Comparison of ENCODE assay signal across 1 cellular context in genomic region chr17:17445296-17445924, GRCh38.
A peak's percentile ranks its signal among the peaks of the same experiment; 100 is the strongest.
TF ChIP-seq lines count a peak whose summit lies in the region.

No MANE protein-coding gene starts in this region.

TF ChIP-seq in HepG2, 621 proteins besides CTCF, POLR2A, EP300 and RAD21 (continued from another document):
- TF ChIP-seq, protein P1, sequence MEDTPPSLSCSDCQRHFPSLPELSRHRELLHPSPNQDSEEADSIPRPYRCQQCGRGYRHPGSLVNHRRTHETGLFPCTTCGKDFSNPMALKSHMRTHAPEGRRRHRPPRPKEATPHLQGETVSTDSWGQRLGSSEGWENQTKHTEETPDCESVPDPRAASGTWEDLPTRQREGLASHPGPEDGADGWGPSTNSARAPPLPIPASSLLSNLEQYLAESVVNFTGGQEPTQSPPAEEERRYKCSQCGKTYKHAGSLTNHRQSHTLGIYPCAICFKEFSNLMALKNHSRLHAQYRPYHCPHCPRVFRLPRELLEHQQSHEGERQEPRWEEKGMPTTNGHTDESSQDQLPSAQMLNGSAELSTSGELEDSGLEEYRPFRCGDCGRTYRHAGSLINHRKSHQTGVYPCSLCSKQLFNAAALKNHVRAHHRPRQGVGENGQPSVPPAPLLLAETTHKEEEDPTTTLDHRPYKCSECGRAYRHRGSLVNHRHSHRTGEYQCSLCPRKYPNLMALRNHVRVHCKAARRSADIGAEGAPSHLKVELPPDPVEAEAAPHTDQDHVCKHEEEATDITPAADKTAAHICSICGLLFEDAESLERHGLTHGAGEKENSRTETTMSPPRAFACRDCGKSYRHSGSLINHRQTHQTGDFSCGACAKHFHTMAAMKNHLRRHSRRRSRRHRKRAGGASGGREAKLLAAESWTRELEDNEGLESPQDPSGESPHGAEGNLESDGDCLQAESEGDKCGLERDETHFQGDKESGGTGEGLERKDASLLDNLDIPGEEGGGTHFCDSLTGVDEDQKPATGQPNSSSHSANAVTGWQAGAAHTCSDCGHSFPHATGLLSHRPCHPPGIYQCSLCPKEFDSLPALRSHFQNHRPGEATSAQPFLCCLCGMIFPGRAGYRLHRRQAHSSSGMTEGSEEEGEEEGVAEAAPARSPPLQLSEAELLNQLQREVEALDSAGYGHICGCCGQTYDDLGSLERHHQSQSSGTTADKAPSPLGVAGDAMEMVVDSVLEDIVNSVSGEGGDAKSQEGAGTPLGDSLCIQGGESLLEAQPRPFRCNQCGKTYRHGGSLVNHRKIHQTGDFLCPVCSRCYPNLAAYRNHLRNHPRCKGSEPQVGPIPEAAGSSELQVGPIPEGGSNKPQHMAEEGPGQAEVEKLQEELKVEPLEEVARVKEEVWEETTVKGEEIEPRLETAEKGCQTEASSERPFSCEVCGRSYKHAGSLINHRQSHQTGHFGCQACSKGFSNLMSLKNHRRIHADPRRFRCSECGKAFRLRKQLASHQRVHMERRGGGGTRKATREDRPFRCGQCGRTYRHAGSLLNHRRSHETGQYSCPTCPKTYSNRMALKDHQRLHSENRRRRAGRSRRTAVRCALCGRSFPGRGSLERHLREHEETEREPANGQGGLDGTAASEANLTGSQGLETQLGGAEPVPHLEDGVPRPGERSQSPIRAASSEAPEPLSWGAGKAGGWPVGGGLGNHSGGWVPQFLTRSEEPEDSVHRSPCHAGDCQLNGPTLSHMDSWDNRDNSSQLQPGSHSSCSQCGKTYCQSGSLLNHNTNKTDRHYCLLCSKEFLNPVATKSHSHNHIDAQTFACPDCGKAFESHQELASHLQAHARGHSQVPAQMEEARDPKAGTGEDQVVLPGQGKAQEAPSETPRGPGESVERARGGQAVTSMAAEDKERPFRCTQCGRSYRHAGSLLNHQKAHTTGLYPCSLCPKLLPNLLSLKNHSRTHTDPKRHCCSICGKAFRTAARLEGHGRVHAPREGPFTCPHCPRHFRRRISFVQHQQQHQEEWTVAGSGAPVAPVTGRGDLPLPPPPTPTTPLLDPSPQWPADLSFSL (CRISPR knock-in tag; IDR thresholded peaks at IDR 0.05) = no peak
- TF ChIP-seq ZNF530 (CRISPR knock-in tag; IDR thresholded peaks at IDR 0.05; ENCODE audit: low read depth) (no peak), ZNF800 (CRISPR knock-in tag; IDR thresholded peaks at IDR 0.05) (no peak), BRD4 (CRISPR knock-in tag; IDR thresholded peaks at IDR 0.05) (no peak), PCBP1 (IDR thresholded peaks at IDR 0.05; ENCODE audit: borderline replicate concordance, low read depth, low read length) (no peak), ZNF558 (CRISPR knock-in tag; IDR thresholded peaks at IDR 0.05; ENCODE audit: borderline replicate concordance) (no peak), ZNF569 (CRISPR knock-in tag; IDR thresholded peaks at IDR 0.05; ENCODE audit: borderline replicate concordance) (no peak), GATAD2A (CRISPR knock-in tag; IDR thresholded peaks at IDR 0.05) (peak; percentile 8; the same call in 1 of the 2 replicates), POLR2AphosphoS5 (IDR thresholded peaks at IDR 0.05; ENCODE audit: low read depth, low read length) (no peak), ZC3H4 (CRISPR knock-in tag; IDR thresholded peaks at IDR 0.05; ENCODE audit: borderline replicate concordance) (no peak), CHCHD3 (CRISPR knock-in tag; IDR thresholded peaks at IDR 0.05) (no peak), FOXA1 (IDR thresholded peaks at IDR 0.05) (no peak), FOXA1 (CRISPR knock-in tag; IDR thresholded peaks at IDR 0.05) (peak; percentile 6; the same call in 1 of the 2 replicates)
- TF ChIP-seq, protein P2, sequence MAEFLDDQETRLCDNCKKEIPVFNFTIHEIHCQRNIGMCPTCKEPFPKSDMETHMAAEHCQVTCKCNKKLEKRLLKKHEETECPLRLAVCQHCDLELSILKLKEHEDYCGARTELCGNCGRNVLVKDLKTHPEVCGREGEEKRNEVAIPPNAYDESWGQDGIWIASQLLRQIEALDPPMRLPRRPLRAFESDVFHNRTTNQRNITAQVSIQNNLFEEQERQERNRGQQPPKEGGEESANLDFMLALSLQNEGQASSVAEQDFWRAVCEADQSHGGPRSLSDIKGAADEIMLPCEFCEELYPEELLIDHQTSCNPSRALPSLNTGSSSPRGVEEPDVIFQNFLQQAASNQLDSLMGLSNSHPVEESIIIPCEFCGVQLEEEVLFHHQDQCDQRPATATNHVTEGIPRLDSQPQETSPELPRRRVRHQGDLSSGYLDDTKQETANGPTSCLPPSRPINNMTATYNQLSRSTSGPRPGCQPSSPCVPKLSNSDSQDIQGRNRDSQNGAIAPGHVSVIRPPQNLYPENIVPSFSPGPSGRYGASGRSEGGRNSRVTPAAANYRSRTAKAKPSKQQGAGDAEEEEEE (CRISPR knock-in tag; IDR thresholded peaks at IDR 0.05; ENCODE audit: borderline replicate concordance) = peak; percentile 61; the same call in 1 of the 2 replicates
- TF ChIP-seq, protein P3, sequence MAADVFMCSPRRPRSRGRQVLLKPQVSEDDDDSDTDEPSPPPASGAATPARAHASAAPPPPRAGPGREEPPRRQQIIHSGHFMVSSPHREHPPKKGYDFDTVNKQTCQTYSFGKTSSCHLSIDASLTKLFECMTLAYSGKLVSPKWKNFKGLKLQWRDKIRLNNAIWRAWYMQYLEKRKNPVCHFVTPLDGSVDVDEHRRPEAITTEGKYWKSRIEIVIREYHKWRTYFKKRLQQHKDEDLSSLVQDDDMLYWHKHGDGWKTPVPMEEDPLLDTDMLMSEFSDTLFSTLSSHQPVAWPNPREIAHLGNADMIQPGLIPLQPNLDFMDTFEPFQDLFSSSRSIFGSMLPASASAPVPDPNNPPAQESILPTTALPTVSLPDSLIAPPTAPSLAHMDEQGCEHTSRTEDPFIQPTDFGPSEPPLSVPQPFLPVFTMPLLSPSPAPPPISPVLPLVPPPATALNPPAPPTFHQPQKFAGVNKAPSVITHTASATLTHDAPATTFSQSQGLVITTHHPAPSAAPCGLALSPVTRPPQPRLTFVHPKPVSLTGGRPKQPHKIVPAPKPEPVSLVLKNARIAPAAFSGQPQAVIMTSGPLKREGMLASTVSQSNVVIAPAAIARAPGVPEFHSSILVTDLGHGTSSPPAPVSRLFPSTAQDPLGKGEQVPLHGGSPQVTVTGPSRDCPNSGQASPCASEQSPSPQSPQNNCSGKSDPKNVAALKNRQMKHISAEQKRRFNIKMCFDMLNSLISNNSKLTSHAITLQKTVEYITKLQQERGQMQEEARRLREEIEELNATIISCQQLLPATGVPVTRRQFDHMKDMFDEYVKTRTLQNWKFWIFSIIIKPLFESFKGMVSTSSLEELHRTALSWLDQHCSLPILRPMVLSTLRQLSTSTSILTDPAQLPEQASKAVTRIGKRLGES (CRISPR knock-in tag; IDR thresholded peaks at IDR 0.05; ENCODE audit: borderline replicate concordance) = no peak
- TF ChIP-seq, protein P4, sequence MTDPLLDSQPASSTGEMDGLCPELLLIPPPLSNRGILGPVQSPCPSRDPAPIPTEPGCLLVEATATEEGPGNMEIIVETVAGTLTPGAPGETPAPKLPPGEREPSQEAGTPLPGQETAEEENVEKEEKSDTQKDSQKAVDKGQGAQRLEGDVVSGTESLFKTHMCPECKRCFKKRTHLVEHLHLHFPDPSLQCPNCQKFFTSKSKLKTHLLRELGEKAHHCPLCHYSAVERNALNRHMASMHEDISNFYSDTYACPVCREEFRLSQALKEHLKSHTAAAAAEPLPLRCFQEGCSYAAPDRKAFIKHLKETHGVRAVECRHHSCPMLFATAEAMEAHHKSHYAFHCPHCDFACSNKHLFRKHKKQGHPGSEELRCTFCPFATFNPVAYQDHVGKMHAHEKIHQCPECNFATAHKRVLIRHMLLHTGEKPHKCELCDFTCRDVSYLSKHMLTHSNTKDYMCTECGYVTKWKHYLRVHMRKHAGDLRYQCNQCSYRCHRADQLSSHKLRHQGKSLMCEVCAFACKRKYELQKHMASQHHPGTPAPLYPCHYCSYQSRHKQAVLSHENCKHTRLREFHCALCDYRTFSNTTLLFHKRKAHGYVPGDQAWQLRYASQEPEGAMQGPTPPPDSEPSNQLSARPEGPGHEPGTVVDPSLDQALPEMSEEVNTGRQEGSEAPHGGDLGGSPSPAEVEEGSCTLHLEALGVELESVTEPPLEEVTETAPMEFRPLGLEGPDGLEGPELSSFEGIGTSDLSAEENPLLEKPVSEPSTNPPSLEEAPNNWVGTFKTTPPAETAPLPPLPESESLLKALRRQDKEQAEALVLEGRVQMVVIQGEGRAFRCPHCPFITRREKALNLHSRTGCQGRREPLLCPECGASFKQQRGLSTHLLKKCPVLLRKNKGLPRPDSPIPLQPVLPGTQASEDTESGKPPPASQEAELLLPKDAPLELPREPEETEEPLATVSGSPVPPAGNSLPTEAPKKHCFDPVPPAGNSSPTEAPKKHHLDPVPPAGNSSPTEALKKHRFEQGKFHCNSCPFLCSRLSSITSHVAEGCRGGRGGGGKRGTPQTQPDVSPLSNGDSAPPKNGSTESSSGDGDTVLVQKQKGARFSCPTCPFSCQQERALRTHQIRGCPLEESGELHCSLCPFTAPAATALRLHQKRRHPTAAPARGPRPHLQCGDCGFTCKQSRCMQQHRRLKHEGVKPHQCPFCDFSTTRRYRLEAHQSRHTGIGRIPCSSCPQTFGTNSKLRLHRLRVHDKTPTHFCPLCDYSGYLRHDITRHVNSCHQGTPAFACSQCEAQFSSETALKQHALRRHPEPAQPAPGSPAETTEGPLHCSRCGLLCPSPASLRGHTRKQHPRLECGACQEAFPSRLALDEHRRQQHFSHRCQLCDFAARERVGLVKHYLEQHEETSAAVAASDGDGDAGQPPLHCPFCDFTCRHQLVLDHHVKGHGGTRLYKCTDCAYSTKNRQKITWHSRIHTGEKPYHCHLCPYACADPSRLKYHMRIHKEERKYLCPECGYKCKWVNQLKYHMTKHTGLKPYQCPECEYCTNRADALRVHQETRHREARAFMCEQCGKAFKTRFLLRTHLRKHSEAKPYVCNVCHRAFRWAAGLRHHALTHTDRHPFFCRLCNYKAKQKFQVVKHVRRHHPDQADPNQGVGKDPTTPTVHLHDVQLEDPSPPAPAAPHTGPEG (CRISPR knock-in tag; IDR thresholded peaks at IDR 0.05) = no peak
TF ChIP-seq in HepG2: peak in this region for 27.
